In the genomic region with DNA sequence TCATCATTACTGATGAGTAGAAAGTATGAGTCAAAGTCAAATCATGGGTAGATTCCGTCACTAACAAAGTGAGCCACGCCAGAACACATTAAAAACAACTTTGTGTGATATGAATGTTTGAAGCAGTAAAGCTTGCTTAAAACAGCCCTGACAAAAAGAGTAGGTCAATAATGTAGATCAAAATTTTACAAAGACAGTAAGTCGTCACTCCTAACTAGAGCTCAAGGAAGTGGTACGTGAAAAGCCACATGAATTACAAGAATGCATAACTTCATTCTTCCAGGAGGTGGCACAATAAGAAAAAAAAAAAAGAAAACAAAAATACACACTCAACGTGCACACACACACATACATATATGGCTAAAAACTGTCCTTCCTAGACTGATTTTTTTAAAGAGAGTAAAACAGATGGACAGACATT, we compare ENCODE assay signal across 7 cellular contexts.
DNase-seq lines count a peak whose midpoint lies in the region; ATAC-seq and TF ChIP-seq lines count a peak whose summit lies in the region.

No MANE protein-coding gene starts in this region.

- H3K36me3 ChIP-seq in sigmoid colon: peaks cover 0 to 28% (median 0%) of the 10 kb centered on the region in 4 donors

- DNase-seq in EL: peak; percentile 81
- DNase-seq in RPMI8226: peak; percentile 4
- DNase-seq in endothelial cell (ENCODE audit: low spot score): no peak
- peak; percentile 41 for DNase-seq in skeletal muscle cell (ENCODE audit: low read depth)
- no peak for DNase-seq in sigmoid colon

- no peaks in the 10 kb centered on the region for H3K27me3 Mint-ChIP-seq in endothelial cell (ENCODE audit: unreplicated experiment)

- H3K27me3 ChIP-seq in sigmoid colon: no peaks in the 10 kb centered on the region

- no peak for TF ChIP-seq POLR2A in sigmoid colon (IDR thresholded peaks at IDR 0.05)

- H3K27ac Mint-ChIP-seq in endothelial cell (ENCODE audit: unreplicated experiment): no peak overlapping the region

- no peaks in the 10 kb centered on the region for H3K36me3 Mint-ChIP-seq in endothelial cell (ENCODE audit: low read depth, unreplicated experiment)

- no peaks in the 10 kb centered on the region for H3K9me3 ChIP-seq in sigmoid colon

- ATAC-seq in GM19328 (IDR thresholded peaks at IDR 0.05; ENCODE audit: unreplicated experiment): peak; percentile 89
- peak; percentile 94 for ATAC-seq in HG03342 (IDR thresholded peaks at IDR 0.05; ENCODE audit: unreplicated experiment)

- H3K27ac ChIP-seq in sigmoid colon: no peak overlapping the region

- no peaks in the 10 kb centered on the region for H3K4me1 ChIP-seq in sigmoid colon

- peaks cover 4% of the 10 kb centered on the region for H3K4me1 Mint-ChIP-seq in endothelial cell (ENCODE audit: unreplicated experiment)

- peak; percentile 22 for TF ChIP-seq CTCF in endothelial cell (IDR thresholded peaks at IDR 0.05; ENCODE audit: unreplicated experiment)
- no peak for TF ChIP-seq CTCF in sigmoid colon (IDR thresholded peaks at IDR 0.05)

- no peak overlapping the region for H3K4me3 Mint-ChIP-seq in endothelial cell (ENCODE audit: unreplicated experiment)

- H3K4me3 ChIP-seq in skeletal muscle cell (ENCODE audit: low read depth, low read length) (no peak overlapping the region), sigmoid colon (no peak overlapping the region)

- intact Hi-C loops in sigmoid colon (cut with DNase I): no loop called here

- TF ChIP-seq EP300 in sigmoid colon (IDR thresholded peaks at IDR 0.05): no peak

- H3K9me3 Mint-ChIP-seq in endothelial cell (ENCODE audit: unreplicated experiment): no peaks in the 10 kb centered on the region

- 20 to 39% methylated on average over 5 of the region's 5 CpGs for WGBS in sigmoid colon, 2 donors

Comparison
In these comparisons a context has a peak if more than half of its experiments do, and no peak if none do; other contexts are left out.
1. DNase-seq: peak in EL (single experiment), RPMI8226 (single experiment) and skeletal muscle cell (single experiment); none in endothelial cell (single experiment) and sigmoid colon (single experiment).